ENCODE assay signal across 8 cellular contexts in genomic region chr17:79393358-79394038, GRCh38.
DNase-seq lines count a peak whose midpoint lies in the region; ATAC-seq and TF ChIP-seq lines count a peak whose summit lies in the region.

No MANE protein-coding gene starts in this region.

- H3K36me3 Mint-ChIP-seq in T-helper 2 cell treated with Interferon-gamma antibody and Interleukin-4, amounts not matched to agents 5 μg/mL and 100 μg/mL, for 36 hours (ENCODE audit: low read depth), result no peaks in the 10 kb centered on the region

- no peak overlapping the region for H3K4me3 ChIP-seq in GM12875 (ENCODE audit: low read depth, low read length)
- no peak overlapping the region for H3K4me3 ChIP-seq in right atrium auricular region
- no peak overlapping the region for H3K4me3 ChIP-seq in retinal pigment epithelial cell (ENCODE audit: low read length)

- no peak for ATAC-seq in HG02678 (IDR thresholded peaks at IDR 0.05; ENCODE audit: unreplicated experiment)
- ATAC-seq in GM18861 (IDR thresholded peaks at IDR 0.05; ENCODE audit: unreplicated experiment), result no peak

- no peaks in the 10 kb centered on the region for H3K36me3 ChIP-seq in right atrium auricular region

- H3K4me1 ChIP-seq in right atrium auricular region, result no peaks in the 10 kb centered on the region

- H3K9me3 Mint-ChIP-seq in T-helper 2 cell treated with Interferon-gamma antibody and Interleukin-4, amounts not matched to agents 5 μg/mL and 100 μg/mL, for 36 hours, result no peaks in the 10 kb centered on the region

- peak; percentile 98 for TF ChIP-seq CTCF in GM12875 (IDR thresholded peaks at IDR 0.05; ENCODE audit: borderline replicate concordance, insufficient read depth, low read depth, low read length)
- peak; percentile 91 to 93 for TF ChIP-seq CTCF in right atrium auricular region (IDR thresholded peaks at IDR 0.05)
- TF ChIP-seq CTCF in retinal pigment epithelial cell (conservative IDR thresholded peaks at IDR 0.05; ENCODE audit: low read depth, low read length), result peak; percentile 98

- H3K4me3 Mint-ChIP-seq in T-helper 2 cell treated with Interferon-gamma antibody and Interleukin-4, amounts not matched to agents 5 μg/mL and 100 μg/mL, for 36 hours, result no peak overlapping the region

- H3K4me1 Mint-ChIP-seq in T-helper 2 cell treated with Interferon-gamma antibody and Interleukin-4, amounts not matched to agents 5 μg/mL and 100 μg/mL, for 36 hours (ENCODE audit: low read depth), result no peaks in the 10 kb centered on the region

- no peaks in the 10 kb centered on the region for H3K9me3 ChIP-seq in right atrium auricular region

- no peak overlapping the region for H3K27ac Mint-ChIP-seq in T-helper 2 cell treated with Interferon-gamma antibody and Interleukin-4, amounts not matched to agents 5 μg/mL and 100 μg/mL, for 36 hours

- peaks cover 3 to 4% of the 10 kb centered on the region in 2 donors for H3K27me3 ChIP-seq in right atrium auricular region

- no peak overlapping the region for H3K27ac ChIP-seq in right atrium auricular region

- peak; percentile 43 for DNase-seq in NCI-H146 (lab: John Stamatoyannopoulos, UW)
- peak; percentile 47 for DNase-seq in T-helper 2 cell treated with Interferon-gamma antibody and Interleukin-4, amounts not matched to agents 5 μg/mL and 100 μg/mL, for 36 hours (ENCODE audit: low spot score)
- peak in 53 of 56 donors; percentile 6 to 86 (median 55) for DNase-seq in amygdala (lab: John Stamatoyannopoulos, UW)
- peak; percentile 69 for DNase-seq in right atrium auricular region (ENCODE audit: low spot score)
- no peak for DNase-seq in retinal pigment epithelial cell (ENCODE audit: low read depth)

- peaks cover 14% of the 10 kb centered on the region for H3K27me3 Mint-ChIP-seq in T-helper 2 cell treated with Interferon-gamma antibody and Interleukin-4, amounts not matched to agents 5 μg/mL and 100 μg/mL, for 36 hours (ENCODE audit: low read depth)
